1 cellular context compared by ENCODE assay signal in genomic region chr3:43621406-43621973, GRCh38.
TF ChIP-seq lines count a peak whose summit lies in the region.

No MANE protein-coding gene starts in this region.

TF ChIP-seq in HepG2, 621 proteins besides CTCF, POLR2A, EP300 and RAD21 (continued from another document and continues in another):
- TF ChIP-seq RBM39 (IDR thresholded peaks at IDR 0.05; ENCODE audit: low read depth, low read length, poor library complexity, severe bottlenecking) (no peak), PREB (CRISPR knock-in tag; IDR thresholded peaks at IDR 0.05) (no peak), TEF (CRISPR knock-in tag; IDR thresholded peaks at IDR 0.05) (no peak), MXI1 (IDR thresholded peaks at IDR 0.05; ENCODE audit: borderline replicate concordance, low read depth, low read length) (no peak), ZFP36L1 (CRISPR knock-in tag; IDR thresholded peaks at IDR 0.05) (no peak), HNRNPL (IDR thresholded peaks at IDR 0.05; ENCODE audit: low read depth, low read length) (no peak), HMGXB3 (CRISPR knock-in tag; IDR thresholded peaks at IDR 0.05; ENCODE audit: borderline replicate concordance) (no peak), REST (IDR thresholded peaks at IDR 0.05; ENCODE audit: borderline replicate concordance in 1 of 2, low read depth in 1 of 2, low read length in 2 of 2) (no peak), TAF15 (IDR thresholded peaks at IDR 0.05; ENCODE audit: low read depth, low read length, poor library complexity, severe bottlenecking) (no peak), ZNF136 (CRISPR knock-in tag; IDR thresholded peaks at IDR 0.05; ENCODE audit: low read depth) (no peak), ZNF18 (CRISPR knock-in tag; IDR thresholded peaks at IDR 0.05; ENCODE audit: insufficient replicate concordance) (peak; percentile 43), AHR (CRISPR knock-in tag; IDR thresholded peaks at IDR 0.05) (no peak), ARID4A (CRISPR knock-in tag; IDR thresholded peaks at IDR 0.05; ENCODE audit: borderline replicate concordance) (peak; percentile 65; the same call in 1 of the 2 replicates), HOXD1 (CRISPR knock-in tag; IDR thresholded peaks at IDR 0.05) (no peak), ATF4 (CRISPR knock-in tag; IDR thresholded peaks at IDR 0.05) (no peak), KLF12 (CRISPR knock-in tag; IDR thresholded peaks at IDR 0.05; ENCODE audit: borderline replicate concordance) (no peak), MTF2 (CRISPR knock-in tag; IDR thresholded peaks at IDR 0.05; ENCODE audit: borderline replicate concordance) (peak; percentile 75; the same call in 1 of the 2 replicates), HINFP (CRISPR knock-in tag; IDR thresholded peaks at IDR 0.05; ENCODE audit: low read depth) (no peak), PRDM10 (CRISPR knock-in tag; IDR thresholded peaks at IDR 0.05; ENCODE audit: low read depth) (no peak), ZNF3 (CRISPR knock-in tag; IDR thresholded peaks at IDR 0.05) (no peak), PBX3 (CRISPR knock-in tag; IDR thresholded peaks at IDR 0.05; ENCODE audit: borderline replicate concordance) (no peak), ZFY (CRISPR knock-in tag; IDR thresholded peaks at IDR 0.05) (0 out of 2 replicates have a peak, but pooled peaks have one; percentile 42), SAFB2 (CRISPR knock-in tag; IDR thresholded peaks at IDR 0.05; ENCODE audit: borderline replicate concordance, low read depth) (no peak; the same call in 1 of the 2 replicates), ZNF788 (CRISPR knock-in tag; IDR thresholded peaks at IDR 0.05; ENCODE audit: borderline replicate concordance) (peak; percentile 6; the same call in 1 of the 2 replicates), ZBTB8A (CRISPR knock-in tag; IDR thresholded peaks at IDR 0.05; ENCODE audit: borderline replicate concordance, low read depth) (no peak)
